Comparison of ENCODE assay signal across 7 cellular contexts in the genomic region with DNA sequence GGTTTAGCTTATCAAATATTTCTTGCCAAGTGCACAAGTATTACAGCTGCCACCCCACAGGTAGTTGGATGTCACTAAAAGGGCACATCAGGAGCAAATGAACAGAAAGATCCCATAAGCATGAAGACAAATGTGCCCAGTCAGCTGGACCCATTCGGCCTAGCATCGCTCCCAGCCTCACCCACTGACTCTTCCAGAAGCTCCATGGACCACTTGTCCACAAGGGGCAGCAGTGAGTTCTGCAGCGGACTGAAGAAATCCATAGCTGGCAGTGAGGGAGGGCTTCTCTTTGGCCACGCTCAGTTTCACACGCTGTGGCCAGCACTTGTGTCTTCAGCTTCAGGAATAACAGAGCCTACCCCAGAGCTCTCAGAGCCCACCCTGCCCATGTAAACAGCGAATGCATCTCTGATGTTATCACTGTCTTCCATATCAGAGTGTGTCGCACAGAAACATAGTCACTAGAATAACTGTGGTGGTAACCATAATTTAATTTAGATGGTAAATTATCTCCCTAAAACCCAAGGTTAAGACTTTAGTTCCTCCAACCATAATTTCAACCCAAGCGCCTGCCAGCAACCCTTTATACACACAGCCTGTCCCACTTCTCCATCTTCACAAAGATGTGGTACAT. TPM values are rescaled to one million over a fixed set of nuclear protein-coding genes. Genes with fewer than 3 reads are reported as not detected.
DNase-seq lines count a peak whose midpoint lies in the region; ATAC-seq and TF ChIP-seq lines count a peak whose summit lies in the region.

No MANE protein-coding gene starts in this region.

- in situ Hi-C loops in mammary epithelial cell (cut with MboI; ENCODE audit: low sequenced_read_pairs in 2 of 2) = no loop called here

- CTCF ChIA-PET in mammary epithelial cell (lab: Charles Lee; ENCODE audit: low non-redundant PET) = interaction anchor here (0.5 to 0.7 kb wide), 8 partner anchors 35 to 1524 kb away, joined by 3 to 7 read pairs (median 4); no protein-coding TSS in a partner anchor

- no peaks in the 10 kb centered on the region for H3K36me3 ChIP-seq in mammary epithelial cell (ENCODE audit: insufficient read depth, low read length)

- H3K4me3 ChIP-seq in WI38 (ENCODE audit: low read depth, low read length) (no peak overlapping the region), mammary epithelial cell (replicated peaks in 1 of 3; ENCODE audit: insufficient read depth in 1 of 3, low read depth in 2 of 3, low read length in 3 of 3) (no peak overlapping the region)

- no peak overlapping the region for H3K27ac ChIP-seq in mammary epithelial cell (ENCODE audit: insufficient read depth, low read depth, low read length)

- ATAC-seq in HG02571 (IDR thresholded peaks at IDR 0.05; ENCODE audit: unreplicated experiment) (peak; percentile 84), left colon (peak; percentile 81)

- H3K27me3 ChIP-seq in mammary epithelial cell (ENCODE audit: insufficient read depth, low read length) = no peaks in the 10 kb centered on the region

- 32% methylated on average over 8 of the region's 8 CpGs for WGBS in mammary epithelial cell (ENCODE audit: low coverage, missing lambda C conversion rate)

- dilution Hi-C loops in mammary epithelial cell (cut with HindIII; ENCODE audit: low sequenced_read_pairs) = no loop called here

- H3K4me1 ChIP-seq in mammary epithelial cell (ENCODE audit: insufficient read depth, low read length) = no peaks in the 10 kb centered on the region

- H3K9me3 ChIP-seq in mammary epithelial cell (replicated peaks; ENCODE audit: insufficient read depth, low read length) = no peaks in the 10 kb centered on the region

- DNase-seq in NCI-H187 treated with DMSO at 0.1 percent for 48 hours (lab: John Stamatoyannopoulos, UW) (peak; percentile 12), mammary epithelial cell (peak; percentile 37), left colon (peak in 1 of 2 donors; percentile 75)
- DNase-seq in stimulated activated CD4-positive, alpha-beta T cell treated with anti-CD3 and anti-CD28 coated beads, Interleukin-2, amount 100 ng/mL, for 48 hours = peak; percentile 59 to 62

- BruUV-seq in mammary epithelial cell (replicated peaks; lab: Mats Ljungman, UMichigan) = no TSS peak

- intact Hi-C loops in mammary epithelial cell (cut with micrococcal nuclease) = no loop called here
- intact Hi-C loops in left colon (cut with DNase I, micrococcal nuclease) = no loop called here

- no peaks in the 10 kb centered on the region for H3K79me2 ChIP-seq in mammary epithelial cell (ENCODE audit: insufficient read depth, low read length)

- no peak overlapping the region for H3K4me2 ChIP-seq in mammary epithelial cell (ENCODE audit: insufficient read depth, low read depth, low read length)

- H3K9ac ChIP-seq in mammary epithelial cell (ENCODE audit: insufficient read depth, low read length) = no peak overlapping the region

- H4K20me1 ChIP-seq in mammary epithelial cell (ENCODE audit: insufficient read depth, low read length) = no peaks in the 10 kb centered on the region

- peak; percentile 97 for TF ChIP-seq CTCF in GM12874 (IDR thresholded peaks at IDR 0.05; ENCODE audit: insufficient read depth, low read depth, low read length)
- TF ChIP-seq CTCF in WI38 (IDR thresholded peaks at IDR 0.05; ENCODE audit: low read depth, low read length) = peak; percentile 99
- TF ChIP-seq CTCF in mammary epithelial cell (conservative IDR thresholded peaks at IDR 0.05 in 1 of 2, IDR thresholded peaks at IDR 0.05 in 1 of 2; ENCODE audit: extremely low read depth in 1 of 2, insufficient read depth in 1 of 2, low read depth in 1 of 2, low read length in 2 of 2) = peak; percentile 92 to 97

- H2AFZ ChIP-seq in mammary epithelial cell (ENCODE audit: low read depth, low read length) = no peak overlapping the region

RNA-seq across cellular contexts. Expression of a gene that starts 15.8 kb away (rescaled TPM):
- total RNA-seq in mammary epithelial cell (not detected), left colon (not detected)
- polyA plus RNA-seq in mammary epithelial cell = not detected
- polyA minus RNA-seq in mammary epithelial cell = not detected
